ENCODE assay signal across 8 cellular contexts in genomic region chr3:114402852-114403251, GRCh38.
"Had no signal": no experiment of that assay in that cellular context is flagged by ENCODE, and none has a peak within 500 bp of the region (broad histone marks: within the 10 kb centered on the region; RNA-seq: fewer than 3 reads in every experiment).

No MANE protein-coding gene starts in this region.

- DNase-seq: GM23248, GOT3, H7, HFFc6 had no signal

- H3K36me3 ChIP-seq: HAP-1 had no signal

- H3K9me3 ChIP-seq: HAP-1 had no signal

- H2AFZ ChIP-seq: GM23248 had no signal

- H3K4me3 ChIP-seq: GM23248, HAP-1 had no signal

- H3K9ac ChIP-seq: GM23248 had no signal

- H3K27ac ChIP-seq: GM23248, HL-60 had no signal

- H3K4me1 ChIP-seq: HAP-1 had no signal

- ATAC-seq: HCT116, HepG2 had no signal
